In the genomic region with DNA sequence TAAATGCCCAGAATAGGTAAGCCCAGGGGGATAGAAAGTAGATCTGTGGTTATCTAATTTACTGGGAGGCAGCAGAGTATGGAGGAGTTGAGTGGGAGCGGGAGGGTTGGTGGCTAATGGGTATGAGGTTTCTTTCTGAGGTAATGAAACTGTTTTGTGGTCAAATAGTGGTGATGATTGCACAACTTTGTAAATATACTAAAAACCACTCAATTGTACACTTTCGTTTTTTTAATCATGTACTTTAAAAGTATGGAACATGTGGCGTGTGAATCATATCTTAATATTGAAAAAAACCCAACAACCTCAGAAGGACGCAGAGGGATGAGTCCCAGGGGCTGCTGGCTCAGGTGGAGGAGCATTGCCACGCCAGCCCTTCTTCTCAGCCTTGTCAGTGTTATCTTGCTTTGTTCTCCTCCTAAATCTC, we compare ENCODE assay signal across 10 cellular contexts.
DNase-seq lines count a peak whose midpoint lies in the region; ATAC-seq and TF ChIP-seq lines count a peak whose summit lies in the region.
"Had no signal": no experiment of that assay in that cellular context is flagged by ENCODE, and none has a peak within 500 bp of the region (broad histone marks: within the 10 kb centered on the region; RNA-seq: fewer than 3 reads in every experiment).

No MANE protein-coding gene starts in this region.

- no peaks in the 10 kb centered on the region for H3K27me3 ChIP-seq in Caco-2 (replicated peaks; ENCODE audit: control insufficient read depth, insufficient read depth, low read length)

- in situ Hi-C loops in astrocyte of the cerebellum (cut with HindIII; ENCODE audit: low sequenced_read_pairs), result no loop called here

- H3K4me3 Mint-ChIP-seq in Caco-2 (ENCODE audit: unreplicated experiment) (no peak overlapping the region), chondrocyte (ENCODE audit: unreplicated experiment) (no peak overlapping the region)
- H3K4me3 Mint-ChIP-seq: activated T-cell treated with anti-CD3 and anti-CD28 coated beads, Interleukin-2, amount 50 U/mL, for 72 hours had no signal

- ATAC-seq in GM21619 (IDR thresholded peaks at IDR 0.05; ENCODE audit: unreplicated experiment) (peak; percentile 89), HG03565 (IDR thresholded peaks at IDR 0.05; ENCODE audit: unreplicated experiment) (peak; percentile 69), left cardiac atrium (no peak)

- peaks cover 8% of the 10 kb centered on the region for H3K9me3 Mint-ChIP-seq in Caco-2 (ENCODE audit: unreplicated experiment)
- H3K9me3 Mint-ChIP-seq in chondrocyte (ENCODE audit: low read depth), result peaks cover 7% of the 10 kb centered on the region

- POLR2A ChIA-PET in Caco-2 (lab: Charles Lee), result no interaction called here

- H3K27me3 Mint-ChIP-seq in Caco-2 (ENCODE audit: insufficient read depth, unreplicated experiment) (no peaks in the 10 kb centered on the region), chondrocyte (ENCODE audit: low read depth) (peaks cover 15% of the 10 kb centered on the region)

- no peaks in the 10 kb centered on the region for H3K36me3 ChIP-seq in Caco-2 (ENCODE audit: control insufficient read depth, insufficient read depth, low read length)

- peaks cover 50% of the 10 kb centered on the region for H3K4me1 ChIP-seq in Caco-2

- TF ChIP-seq CTCF in Caco-2 (IDR thresholded peaks at IDR 0.05; ENCODE audit: insufficient read depth in 1 of 2, low read depth in 1 of 2, low read length in 1 of 2, severe bottlenecking in 1 of 2, unreplicated experiment in 1 of 2), result no peak
- no peak for TF ChIP-seq CTCF in astrocyte of the cerebellum (IDR thresholded peaks at IDR 0.05; ENCODE audit: low read depth, low read length, missing control alignments)
- no peak for TF ChIP-seq CTCF in chondrocyte (IDR thresholded peaks at IDR 0.05)

- no peak for DNase-seq in Caco-2
- peak; percentile 27 for DNase-seq in astrocyte of the cerebellum (ENCODE audit: low read depth)
- no peak for DNase-seq in chondrocyte (ENCODE audit: low spot score)
- DNase-seq in NCI-H2107 (lab: John Stamatoyannopoulos, UW), result no peak
- DNase-seq in left cardiac atrium, result no peak
- DNase-seq in OCI-M2 (lab: John Stamatoyannopoulos, UW; ENCODE audit: unreplicated experiment), result no peak
- DNase-seq: activated T-cell treated with anti-CD3 and anti-CD28 coated beads, Interleukin-2, amount 50 U/mL, for 72 hours had no signal

- BruUV-seq in Caco-2 (replicated peaks; lab: Mats Ljungman, UMichigan), result no TSS peak

- H3K4me1 Mint-ChIP-seq in Caco-2 (ENCODE audit: low read depth, unreplicated experiment) (peaks cover 31% of the 10 kb centered on the region), chondrocyte (ENCODE audit: low read depth) (no peaks in the 10 kb centered on the region)

- peaks cover 6% of the 10 kb centered on the region for H3K9me3 ChIP-seq in Caco-2

- CTCF ChIA-PET in Caco-2 (lab: Charles Lee), result no interaction called here

- intact Hi-C loops in Caco-2 (cut with micrococcal nuclease; ENCODE audit: unreplicated experiment) (no loop called here), left cardiac atrium (cut with DNase I) (no loop called here)

- peaks cover 26% of the 10 kb centered on the region for H3K36me3 Mint-ChIP-seq in Caco-2 (ENCODE audit: insufficient read depth, unreplicated experiment)
- no peaks in the 10 kb centered on the region for H3K36me3 Mint-ChIP-seq in chondrocyte (ENCODE audit: low read depth)

- H3K27ac Mint-ChIP-seq in Caco-2 (ENCODE audit: unreplicated experiment) (peak overlapping the region; percentile 73), chondrocyte (ENCODE audit: unreplicated experiment) (no peak overlapping the region)

- H3K4me3 ChIP-seq in Caco-2 (ENCODE audit: low read depth, low read length) (no peak overlapping the region), astrocyte of the cerebellum (ENCODE audit: low read depth, low read length) (no peak overlapping the region)
- H3K4me3 ChIP-seq: coronary artery had no signal

Comparison
In these comparisons a context has a peak if more than half of its experiments do, and no peak if none do; other contexts are left out.
1. ATAC-seq: peak in GM21619 (single experiment) and HG03565 (single experiment); none in left cardiac atrium (0 of 2).